Comparison of ENCODE assay signal across 8 cellular contexts in the genomic region with DNA sequence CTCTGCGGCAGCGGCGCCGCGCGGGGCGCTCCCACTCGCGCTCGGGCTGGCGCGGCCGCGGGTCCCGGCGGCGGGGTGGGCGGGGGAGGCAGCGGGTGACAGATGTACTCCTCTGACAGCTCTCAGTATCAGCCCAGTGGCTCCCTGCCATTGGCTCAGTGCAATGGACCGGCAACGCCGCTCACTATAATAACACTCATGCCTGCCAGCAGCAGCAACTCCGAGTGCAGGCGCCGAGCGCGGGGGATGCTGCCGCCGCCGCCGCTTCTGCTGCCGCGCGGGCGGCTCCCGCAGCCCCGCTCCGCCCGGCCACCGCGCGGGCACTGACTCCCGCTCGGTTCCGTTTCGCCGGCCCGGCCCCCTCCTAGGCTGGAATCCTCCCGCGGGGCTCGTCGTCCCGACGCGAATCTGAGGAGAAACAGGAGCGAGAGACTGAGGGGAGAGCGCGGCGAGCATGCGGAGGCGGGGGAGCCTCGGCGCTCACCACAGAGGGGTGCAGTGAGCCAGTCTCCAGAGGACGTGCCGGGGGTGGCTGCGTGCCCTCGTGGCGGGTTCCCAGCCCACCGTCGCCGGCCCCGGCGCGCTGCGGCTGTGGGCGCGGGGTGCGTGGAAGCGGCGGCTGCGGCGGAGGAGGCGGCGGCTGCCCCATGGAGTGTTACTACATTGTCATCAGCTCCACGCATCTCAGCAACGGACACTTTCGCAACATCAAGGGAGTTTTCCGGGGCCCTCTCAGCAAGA. TPM values are rescaled to one million over a fixed set of nuclear protein-coding genes. Genes with fewer than 3 reads are reported as not detected.
DNase-seq lines count a peak whose midpoint lies in the region; ATAC-seq and TF ChIP-seq lines count a peak whose summit lies in the region.

A gene (plus strand): TSS at position 217 of the 741 bp plus-strand sequence. CDS start 431 bp downstream, at position 648.

- TF ChIP-seq CTCF in GM23338 (conservative IDR thresholded peaks at IDR 0.05; ENCODE audit: low read depth in 2 of 2) (no peak), choroid plexus epithelial cell (conservative IDR thresholded peaks at IDR 0.05; ENCODE audit: low read depth, low read length) (no peak), spleen (IDR thresholded peaks at IDR 0.05 in 8 of 11, conservative IDR thresholded peaks at IDR 0.05 in 3 of 11) (no peak)

- peak within 1 kb of the TSS; percentile 51 for H3K4me3 Mint-ChIP-seq in activated CD4-positive, alpha-beta T cell treated with anti-CD3 and anti-CD28 coated beads, Interleukin-2, amount 10 ng/mL, durations not matched to agents 7 days and 5 days
- peak within 1 kb of the TSS; percentile 77 for H3K4me3 Mint-ChIP-seq in GM23338

- H2AFZ ChIP-seq in GM23338: peak within 1 kb of the TSS; percentile 97

- H3K9me2 ChIP-seq in GM23338 (ENCODE audit: insufficient read depth): no peaks in the 10 kb centered on the region

- no peaks in the 10 kb centered on the region for H3K79me2 ChIP-seq in GM23338 (replicated peaks; ENCODE audit: insufficient read depth)

- WGBS in spleen, 5 donors: 1 to 2% (median 1%) methylated on average over 28 to 88 of the region's 88 CpGs

- H3K4me1 ChIP-seq in GM23338 (ENCODE audit: insufficient read depth) (no peaks in the 10 kb centered on the region), spleen (peaks cover 0 to 41% (median 13%) of the 10 kb centered on the region in 6 donors)

- H3K27me3 ChIP-seq in GM23338 (ENCODE audit: insufficient read depth): peaks cover 47% of the 10 kb centered on the region
- peaks cover 0 to 43% (median 11%) of the 10 kb centered on the region in 7 donors for H3K27me3 ChIP-seq in spleen (replicated peaks in 1 of 7)

- H3K36me3 Mint-ChIP-seq in activated CD4-positive, alpha-beta T cell treated with anti-CD3 and anti-CD28 coated beads, Interleukin-2, amount 10 ng/mL, durations not matched to agents 7 days and 5 days (ENCODE audit: low read depth): no peaks in the 10 kb centered on the region
- H3K36me3 Mint-ChIP-seq in GM23338 (ENCODE audit: low read depth): no peaks in the 10 kb centered on the region

- no peaks in the 10 kb centered on the region for H3K9me3 ChIP-seq in spleen

- no peaks in the 10 kb centered on the region for H3F3A ChIP-seq in GM23338 (replicated peaks; ENCODE audit: low read depth)

- H3K4me3 ChIP-seq in GM23338 (peak within 1 kb of the TSS; percentile 64), choroid plexus epithelial cell (ENCODE audit: low read depth, low read length) (peak within 1 kb of the TSS; percentile 66), spleen (peak within 1 kb of the TSS; percentile 46 to 70 (median 52))

- no peaks in the 10 kb centered on the region for H3K9me3 Mint-ChIP-seq in activated CD4-positive, alpha-beta T cell treated with anti-CD3 and anti-CD28 coated beads, Interleukin-2, amount 10 ng/mL, durations not matched to agents 7 days and 5 days
- H3K9me3 Mint-ChIP-seq in GM23338: no peaks in the 10 kb centered on the region

- CTCF ChIA-PET in activated CD4-positive, alpha-beta T cell treated with anti-CD3 and anti-CD28 coated beads, Interleukin-2, amount 10 ng/mL, durations not matched to agents 7 days and 5 days (lab: Charles Lee): no interaction called here

- no peaks in the 10 kb centered on the region for H4K20me1 ChIP-seq in GM23338 (replicated peaks; ENCODE audit: insufficient read depth)

- DNase-seq in activated CD4-positive, alpha-beta T cell treated with anti-CD3 and anti-CD28 coated beads, Interleukin-2, amount 10 ng/mL, durations not matched to agents 7 days and 5 days: no peak
- no peak for DNase-seq in activated CD4-positive, alpha-beta T cell treated with anti-CD3 and anti-CD28 coated beads, Interleukin-2, amount 50 U/mL, for 1 hour
- DNase-seq in GM23338 (ENCODE audit: low spot score): peak; percentile 55
- DNase-seq in SIG-M5 (lab: John Stamatoyannopoulos, UW): peak; percentile 68
- peak; percentile 45 for DNase-seq in choroid plexus epithelial cell (ENCODE audit: low read depth)
- DNase-seq in kidney tubule cell (ENCODE audit: low spot score): peak; percentile 61
- DNase-seq in spleen: peak; percentile 90

- ATAC-seq in GM23338: peak; percentile 77

- H3K4me2 ChIP-seq in GM23338: peak within 1 kb of the TSS; percentile 80

- peaks cover 13% of the 10 kb centered on the region for H3K4me1 Mint-ChIP-seq in activated CD4-positive, alpha-beta T cell treated with anti-CD3 and anti-CD28 coated beads, Interleukin-2, amount 10 ng/mL, durations not matched to agents 7 days and 5 days
- peaks cover 12% of the 10 kb centered on the region for H3K4me1 Mint-ChIP-seq in GM23338

- intact Hi-C loops in spleen (cut with DNase I; ENCODE audit: low total_unique reads): no loop called here

- H3K36me3 ChIP-seq in GM23338 (ENCODE audit: insufficient read depth) (no peaks in the 10 kb centered on the region), spleen (peaks cover 0 to 4% (median 0%) of the 10 kb centered on the region in 6 donors)

- peak in 1 of 3 donors; percentile 10 for TF ChIP-seq POLR2A in spleen (IDR thresholded peaks at IDR 0.05)

- TF ChIP-seq RAD21 in Ishikawa (IDR thresholded peaks at IDR 0.05; ENCODE audit: low read depth): no peak

- POLR2A ChIA-PET in activated CD4-positive, alpha-beta T cell treated with anti-CD3 and anti-CD28 coated beads, Interleukin-2, amount 10 ng/mL, durations not matched to agents 7 days and 5 days (lab: Charles Lee): no interaction called here

- TF ChIP-seq EP300 in Ishikawa (IDR thresholded peaks at IDR 0.05; ENCODE audit: borderline replicate concordance): no peak

- no peak within 1 kb of the TSS for H3K27ac Mint-ChIP-seq in activated CD4-positive, alpha-beta T cell treated with anti-CD3 and anti-CD28 coated beads, Interleukin-2, amount 10 ng/mL, durations not matched to agents 7 days and 5 days
- no peak within 1 kb of the TSS for H3K27ac Mint-ChIP-seq in GM23338

- H3K27ac ChIP-seq in GM23338 (ENCODE audit: low read depth): no peak within 1 kb of the TSS
- peak within 1 kb of the TSS in 7 of 8 donors; percentile 73 to 92 (median 86) for H3K27ac ChIP-seq in spleen

- H3K27me3 Mint-ChIP-seq in activated CD4-positive, alpha-beta T cell treated with anti-CD3 and anti-CD28 coated beads, Interleukin-2, amount 10 ng/mL, durations not matched to agents 7 days and 5 days: peaks cover 41% of the 10 kb centered on the region
- H3K27me3 Mint-ChIP-seq in GM23338 (ENCODE audit: insufficient read depth, low read depth, poor library complexity): peaks cover 25% of the 10 kb centered on the region

TF ChIP-seq in GM23338, 12 proteins besides CTCF, POLR2A, EP300 and RAD21:
- no peak for TF ChIP-seq ZNF114 (CRISPR knock-in tag; IDR thresholded peaks at IDR 0.05)
- peak; percentile 29 for TF ChIP-seq EZH2 (IDR thresholded peaks at IDR 0.05; ENCODE audit: low read depth, unreplicated experiment)
- no peak for TF ChIP-seq ZNF331 (CRISPR knock-in tag; IDR thresholded peaks at IDR 0.05; ENCODE audit: low read depth)
- no peak for TF ChIP-seq CREB1 (CRISPR knock-in tag; IDR thresholded peaks at IDR 0.05; ENCODE audit: low read depth)
TF ChIP-seq in GM23338: peak in this region for 1.

TF ChIP-seq in Ishikawa, 13 proteins besides CTCF, POLR2A, EP300 and RAD21 (continues in another document):
- no peak for TF ChIP-seq YY1 (IDR thresholded peaks at IDR 0.05; ENCODE audit: low read depth)
- TF ChIP-seq CEBPB (IDR thresholded peaks at IDR 0.05): peak; percentile 70
- TF ChIP-seq CREB1 (IDR thresholded peaks at IDR 0.05; ENCODE audit: low read depth): no peak
- TF ChIP-seq, protein P1, sequence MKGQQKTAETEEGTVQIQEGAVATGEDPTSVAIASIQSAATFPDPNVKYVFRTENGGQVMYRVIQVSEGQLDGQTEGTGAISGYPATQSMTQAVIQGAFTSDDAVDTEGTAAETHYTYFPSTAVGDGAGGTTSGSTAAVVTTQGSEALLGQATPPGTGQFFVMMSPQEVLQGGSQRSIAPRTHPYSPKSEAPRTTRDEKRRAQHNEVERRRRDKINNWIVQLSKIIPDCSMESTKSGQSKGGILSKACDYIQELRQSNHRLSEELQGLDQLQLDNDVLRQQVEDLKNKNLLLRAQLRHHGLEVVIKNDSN (IDR thresholded peaks at IDR 0.05): no peak
- no peak for TF ChIP-seq TAF1 (IDR thresholded peaks at IDR 0.05; ENCODE audit: low read depth)
- no peak for TF ChIP-seq FOXM1 (IDR thresholded peaks at IDR 0.05; ENCODE audit: borderline replicate concordance, low read depth)
- TF ChIP-seq NFIC (IDR thresholded peaks at IDR 0.05): no peak
- TF ChIP-seq TEAD4 (IDR thresholded peaks at IDR 0.05): no peak
- TF ChIP-seq, protein P2, sequence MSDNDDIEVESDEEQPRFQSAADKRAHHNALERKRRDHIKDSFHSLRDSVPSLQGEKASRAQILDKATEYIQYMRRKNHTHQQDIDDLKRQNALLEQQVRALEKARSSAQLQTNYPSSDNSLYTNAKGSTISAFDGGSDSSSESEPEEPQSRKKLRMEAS (IDR thresholded peaks at IDR 0.05): 0 out of 2 replicates have a peak, but pooled peaks have one; percentile 12
- TF ChIP-seq TCF12 (IDR thresholded peaks at IDR 0.05; ENCODE audit: low read depth): no peak

RNA-seq across cellular contexts. Expression of the gene that starts here (rescaled TPM):
- not detected for total RNA-seq in activated CD4-positive, alpha-beta T cell treated with anti-CD3 and anti-CD28 coated beads, Interleukin-2, amount 10 ng/mL, durations not matched to agents 7 days and 5 days
- not detected in 2 replicates for total RNA-seq in GM23338 (2014; rRNA removed; shearing (Covaris generic))
- 0.05 TPM in 1 of 2 replicates, not detected in the other for polyA plus RNA-seq in GM23338 (2016; fragmentation: Nextera tagmentation; extraction: Ambion mirVana)
- 1 to 10 TPM in 1 of 7 donors, under 1 TPM in 6; 0.37 to 1.8 (median 0.51) TPM for total RNA-seq in spleen
- under 1 TPM; 0.21 to 0.29 (median 0.24) TPM for polyA plus RNA-seq in spleen

Comparison
In these comparisons a context has a peak if more than half of its experiments do, and no peak if none do; other contexts are left out.
1. Peak in DNase-seq, ATAC-seq, H3K4me3 ChIP-seq and H3K4me2 ChIP-seq in GM23338; RNA of the gene not detected or under 1 TPM.
2. DNase-seq: peak in SIG-M5 (single experiment), choroid plexus epithelial cell (single experiment), kidney tubule cell (single experiment) and spleen (single experiment); none in activated CD4-positive, alpha-beta T cell treated with anti-CD3 and anti-CD28 coated beads, Interleukin-2, amount 10 ng/mL, durations not matched to agents 7 days and 5 days (single experiment) and activated CD4-positive, alpha-beta T cell treated with anti-CD3 and anti-CD28 coated beads, Interleukin-2, amount 50 U/mL, for 1 hour (single experiment).
3. Peak in every context shown above with its lines, with median percentiles within 50 percentile points of each other: H3K4me3 ChIP-seq.